Comparison of ENCODE assay signal across 13 cellular contexts in genomic region chr7:46885167-46885566, GRCh38.
DNase-seq lines count a peak whose midpoint lies in the region; ATAC-seq and TF ChIP-seq lines count a peak whose summit lies in the region.
"Had no signal": no experiment of that assay in that cellular context is flagged by ENCODE, and none has a peak within 500 bp of the region (broad histone marks: within the 10 kb centered on the region; RNA-seq: fewer than 3 reads in every experiment).

No MANE protein-coding gene starts in this region.

- WGBS in smooth muscle cell (ENCODE audit: low lambda C conversion rate) = 39% methylated on average over 5 of the region's 5 CpGs

- no peak for TF ChIP-seq CTCF in HEK293 (tag by site-specific recombination; IDR thresholded peaks at IDR 0.05)
- no peak for TF ChIP-seq CTCF in smooth muscle cell (IDR thresholded peaks at IDR 0.05; ENCODE audit: borderline replicate concordance, insufficient read depth, poor library complexity, severe bottlenecking)

- no peaks in the 10 kb centered on the region for H4K20me1 ChIP-seq in smooth muscle cell (ENCODE audit: low read depth)

- peak overlapping the region; percentile 16 for H2AFZ ChIP-seq in smooth muscle cell (ENCODE audit: low read depth)
- H2AFZ ChIP-seq: GM23248 had no signal

- CTCF ChIA-PET in HEK293 (lab: Yijun Ruan, JAX) = interaction anchor here (0.6 kb wide), 1 partner anchor 190 kb away, joined by 3 read pairs; no protein-coding TSS in a partner anchor

- no peaks in the 10 kb centered on the region; the same call in 1 of the 2 replicates for H3K9me3 ChIP-seq in HEK293 (ENCODE audit: control insufficient read depth, insufficient read depth, low read depth, low read length)
- peaks cover 7% of the 10 kb centered on the region for H3K9me3 ChIP-seq in smooth muscle cell (replicated peaks; ENCODE audit: low read depth)
- H3K9me3 ChIP-seq: Caco-2 had no signal

- DNase-seq in SK-N-DZ (ENCODE audit: low spot score) (peak; percentile 35), dermis blood vessel endothelial cell (peak; percentile 31), smooth muscle cell (lab: John Stamatoyannopoulos, UW; ENCODE audit: unreplicated experiment) (no peak), G401 (ENCODE audit: low spot score) (no peak), NCI-H2227 (lab: John Stamatoyannopoulos, UW; ENCODE audit: unreplicated experiment) (no peak)
- DNase-seq: Caco-2; CD8-positive, alpha-beta memory T cell; DMS53; GM23248; H7 had no signal

- POLR2A ChIA-PET in HEK293 (lab: Yijun Ruan, JAX) = no interaction called here

- H3K4me3 ChIP-seq in HEK293 (ENCODE audit: low read depth, low read length) (no peak overlapping the region), smooth muscle cell (no peak overlapping the region)
- H3K4me3 ChIP-seq: A549, GM23248 had no signal

- no peak overlapping the region for H3K27ac ChIP-seq in HEK293 (ENCODE audit: extremely low read depth, low read depth, low read length)
- H3K27ac ChIP-seq in smooth muscle cell (ENCODE audit: low read depth) = no peak overlapping the region
- H3K27ac ChIP-seq: A549, GM23248 had no signal

- no peaks in the 10 kb centered on the region for H3K27me3 ChIP-seq in smooth muscle cell (ENCODE audit: low read depth)

- in situ Hi-C loops in G401 (cut with HindIII; ENCODE audit: low sequenced_read_pairs) = no loop called here

- H3K36me3 ChIP-seq in HEK293 (ENCODE audit: control insufficient read depth in 2 of 2, insufficient read depth in 1 of 2, low read length in 2 of 2) (no peaks in the 10 kb centered on the region), smooth muscle cell (ENCODE audit: low read depth) (peaks cover 9% of the 10 kb centered on the region)

- no peaks in the 10 kb centered on the region for H3K79me2 ChIP-seq in smooth muscle cell (ENCODE audit: low read depth)

- no peak overlapping the region for H3K9ac ChIP-seq in smooth muscle cell (ENCODE audit: low read depth)
- H3K9ac ChIP-seq: GM23248 had no signal

- no peaks in the 10 kb centered on the region for H3F3A ChIP-seq in smooth muscle cell (ENCODE audit: low read depth)

- H3K4me1 ChIP-seq in HEK293 (ENCODE audit: control insufficient read depth, insufficient read depth, low read length) (no peaks in the 10 kb centered on the region), smooth muscle cell (ENCODE audit: low read depth) (no peaks in the 10 kb centered on the region)
- H3K4me1 ChIP-seq: Caco-2 had no signal

- no peak overlapping the region for H3K4me2 ChIP-seq in smooth muscle cell
- H3K4me2 ChIP-seq: A549 had no signal

- no peak for ATAC-seq in GM21526 (IDR thresholded peaks at IDR 0.05; ENCODE audit: low FRiP score, unreplicated experiment)
- ATAC-seq: A549 had no signal

TF ChIP-seq in HEK293, 187 proteins besides CTCF, POLR2A, EP300 and RAD21:
- TF ChIP-seq TCF7L2 (IDR thresholded peaks at IDR 0.05; ENCODE audit: borderline replicate concordance, low read depth, low read length) (0 out of 2 replicates have a peak, but pooled peaks have one; percentile 59), PRDM1 (tag by site-specific recombination; IDR thresholded peaks at IDR 0.05) (no peak)

Comparison
In these comparisons a context has a peak if more than half of its experiments do, and no peak if none do; other contexts are left out.
1. DNase-seq: peak in SK-N-DZ (single experiment) and dermis blood vessel endothelial cell (single experiment); none in smooth muscle cell (single experiment), G401 (single experiment) and NCI-H2227 (single experiment).